ENCODE assay signal across 21 cellular contexts in genomic region chr12:126684703-126685102, GRCh38.
DNase-seq lines count a peak whose midpoint lies in the region; ATAC-seq and TF ChIP-seq lines count a peak whose summit lies in the region.
"Had no signal": no experiment of that assay in that cellular context is flagged by ENCODE, and none has a peak within 500 bp of the region (broad histone marks: within the 10 kb centered on the region; RNA-seq: fewer than 3 reads in every experiment).

No MANE protein-coding gene starts in this region.

- no peaks in the 10 kb centered on the region for H3K36me3 Mint-ChIP-seq in activated T-helper 17 cell treated with anti-CD3 and anti-CD28 coated beads, Interleukin-2, amount 50 U/mL, for 72 hours (ENCODE audit: low read depth)
- peaks cover 7% of the 10 kb centered on the region for H3K36me3 Mint-ChIP-seq in endothelial cell (ENCODE audit: low read depth, unreplicated experiment)
- H3K36me3 Mint-ChIP-seq in stimulated activated effector memory CD8-positive, alpha-beta T cell treated with anti-CD3 and anti-CD28 coated beads, Interleukin-12 subunit alpha, Interleukin-12 subunit beta, amount 100 ng/mL, for 72 hours, result no peaks in the 10 kb centered on the region
- H3K36me3 Mint-ChIP-seq: CD14-positive monocyte; CD4-positive, CD25-positive, alpha-beta regulatory T cell had no signal

- no peak overlapping the region for H3K27ac Mint-ChIP-seq in activated T-helper 17 cell treated with anti-CD3 and anti-CD28 coated beads, Interleukin-2, amount 50 U/mL, for 72 hours
- H3K27ac Mint-ChIP-seq in endothelial cell (ENCODE audit: unreplicated experiment), result no peak overlapping the region
- no peak overlapping the region for H3K27ac Mint-ChIP-seq in stimulated activated effector memory CD8-positive, alpha-beta T cell treated with anti-CD3 and anti-CD28 coated beads, Interleukin-12 subunit alpha, Interleukin-12 subunit beta, amount 100 ng/mL, for 72 hours
- H3K27ac Mint-ChIP-seq: CD14-positive monocyte; CD4-positive, alpha-beta memory T cell; CD4-positive, CD25-positive, alpha-beta regulatory T cell had no signal

- TF ChIP-seq CTCF in endothelial cell (IDR thresholded peaks at IDR 0.05; ENCODE audit: unreplicated experiment), result no peak

- H3K4me3 Mint-ChIP-seq in activated T-helper 17 cell treated with anti-CD3 and anti-CD28 coated beads, Interleukin-2, amount 50 U/mL, for 72 hours, result no peak overlapping the region
- peak overlapping the region; percentile 57 for H3K4me3 Mint-ChIP-seq in endothelial cell (ENCODE audit: unreplicated experiment)
- H3K4me3 Mint-ChIP-seq in stimulated activated effector memory CD8-positive, alpha-beta T cell treated with anti-CD3 and anti-CD28 coated beads, Interleukin-12 subunit alpha, Interleukin-12 subunit beta, amount 100 ng/mL, for 72 hours, result no peak overlapping the region
- H3K4me3 Mint-ChIP-seq: CD14-positive monocyte; CD4-positive, alpha-beta memory T cell; CD4-positive, CD25-positive, alpha-beta regulatory T cell; CD8-positive, alpha-beta memory T cell had no signal

- no peaks in the 10 kb centered on the region for H3K4me1 Mint-ChIP-seq in activated T-helper 17 cell treated with anti-CD3 and anti-CD28 coated beads, Interleukin-2, amount 50 U/mL, for 72 hours
- H3K4me1 Mint-ChIP-seq in endothelial cell (ENCODE audit: unreplicated experiment), result no peaks in the 10 kb centered on the region
- no peaks in the 10 kb centered on the region for H3K4me1 Mint-ChIP-seq in stimulated activated effector memory CD8-positive, alpha-beta T cell treated with anti-CD3 and anti-CD28 coated beads, Interleukin-12 subunit alpha, Interleukin-12 subunit beta, amount 100 ng/mL, for 72 hours
- H3K4me1 Mint-ChIP-seq: CD14-positive monocyte; CD4-positive, alpha-beta memory T cell; CD4-positive, CD25-positive, alpha-beta regulatory T cell; CD8-positive, alpha-beta memory T cell had no signal

- H3K9me3 Mint-ChIP-seq in activated T-helper 17 cell treated with anti-CD3 and anti-CD28 coated beads, Interleukin-2, amount 50 U/mL, for 72 hours, result peaks cover 4% of the 10 kb centered on the region
- H3K9me3 Mint-ChIP-seq in endothelial cell (ENCODE audit: unreplicated experiment), result peaks cover 34% of the 10 kb centered on the region
- H3K9me3 Mint-ChIP-seq in stimulated activated effector memory CD8-positive, alpha-beta T cell treated with anti-CD3 and anti-CD28 coated beads, Interleukin-12 subunit alpha, Interleukin-12 subunit beta, amount 100 ng/mL, for 72 hours, result peaks cover 6% of the 10 kb centered on the region

- DNase-seq in endothelial cell (ENCODE audit: low spot score) (no peak), NOMO-1 (lab: John Stamatoyannopoulos, UW; ENCODE audit: unreplicated experiment in 2 of 2) (no peak)
- DNase-seq in stimulated activated effector memory CD8-positive, alpha-beta T cell treated with anti-CD3 and anti-CD28 coated beads, Interleukin-12 subunit alpha, Interleukin-12 subunit beta, amount 100 ng/mL, for 72 hours (ENCODE audit: low spot score in 2 of 2), result no peak
- DNase-seq: 8988T; ACHN; BE2C; C1 segment of cervical spinal cord; CD4-positive, alpha-beta memory T cell; CD4-positive, CD25-positive, alpha-beta regulatory T cell; CD8-positive, alpha-beta memory T cell; COR-L47; DMS 273 treated with DMSO at 0.1 percent for 48 hours; DMS153; DMS53; DMS79; DND-41; EL; GDM1 had no signal

- H3K27me3 Mint-ChIP-seq in activated T-helper 17 cell treated with anti-CD3 and anti-CD28 coated beads, Interleukin-2, amount 50 U/mL, for 72 hours, result no peaks in the 10 kb centered on the region
- peaks cover 3% of the 10 kb centered on the region for H3K27me3 Mint-ChIP-seq in endothelial cell (ENCODE audit: unreplicated experiment)
- H3K27me3 Mint-ChIP-seq: CD4-positive, alpha-beta memory T cell; CD4-positive, CD25-positive, alpha-beta regulatory T cell; CD8-positive, alpha-beta memory T cell had no signal

- ATAC-seq in activated T-helper 17 cell treated with anti-CD3 and anti-CD28 coated beads, Interleukin-2, amount 50 U/mL, for 72 hours (replicated peaks), result peak; percentile 52
- ATAC-seq in stimulated activated effector memory CD8-positive, alpha-beta T cell treated with anti-CD3 and anti-CD28 coated beads, Interleukin-12 subunit alpha, Interleukin-12 subunit beta, amount 100 ng/mL, for 72 hours, result peak; percentile 43
- ATAC-seq in HG02610 (IDR thresholded peaks at IDR 0.05; ENCODE audit: unreplicated experiment), result no peak
